In the genomic region with DNA sequence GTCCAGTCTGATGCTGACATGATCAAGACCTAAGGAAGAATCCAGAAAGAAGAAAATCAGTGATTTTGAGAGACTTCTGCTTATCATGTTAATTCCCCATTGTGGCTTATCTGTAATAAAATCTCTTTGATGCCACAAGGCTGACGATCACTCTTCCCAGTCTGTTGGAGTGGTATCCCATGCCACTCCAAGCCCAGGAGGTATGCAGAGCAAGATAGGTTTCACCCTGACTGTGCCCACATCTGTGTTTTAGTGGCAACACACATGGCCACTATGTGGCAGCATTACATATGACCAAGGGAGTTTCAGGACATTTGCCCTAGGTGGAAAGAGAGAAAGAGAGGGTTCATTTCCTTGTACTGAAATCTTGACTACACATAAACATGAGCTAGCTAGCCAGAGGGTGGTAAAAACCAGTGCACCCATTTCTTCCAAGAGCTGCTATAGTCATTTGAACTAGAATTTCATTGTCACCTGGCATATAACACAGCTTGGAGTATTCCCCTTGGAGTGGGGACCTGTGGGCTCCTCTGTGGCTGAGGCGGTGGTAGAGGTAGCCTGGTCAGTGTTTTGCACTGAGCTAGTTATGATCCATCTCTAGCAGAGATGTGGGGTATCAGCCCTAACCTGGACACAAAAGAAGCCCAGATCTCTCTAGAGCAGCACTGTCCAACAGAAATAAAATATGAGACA, we compare ENCODE assay signal across 8 cellular contexts. TPM values are rescaled to one million over a fixed set of nuclear protein-coding genes. Genes with fewer than 3 reads are reported as not detected.
DNase-seq lines count a peak whose midpoint lies in the region; ATAC-seq and TF ChIP-seq lines count a peak whose summit lies in the region.

No MANE protein-coding gene starts in this region.

- TF ChIP-seq CTCF in brain microvascular endothelial cell (IDR thresholded peaks at IDR 0.05; ENCODE audit: low read depth, low read length, missing control alignments), result peak; percentile 65
- TF ChIP-seq CTCF in neural crest cell (conservative IDR thresholded peaks at IDR 0.05), result peak; percentile 50

- H3K36me3 Mint-ChIP-seq in neural crest cell (ENCODE audit: low read depth), result no peaks in the 10 kb centered on the region

- no peak overlapping the region for H3K4me3 ChIP-seq in brain microvascular endothelial cell (ENCODE audit: low read depth, low read length)

- H3K4me1 Mint-ChIP-seq in neural crest cell, result no peaks in the 10 kb centered on the region

- H3K9me3 Mint-ChIP-seq in neural crest cell, result peaks cover 2% of the 10 kb centered on the region

- H3K4me3 Mint-ChIP-seq in neural crest cell, result no peak overlapping the region

- peak; percentile 58 for DNase-seq in DMS153 (lab: John Stamatoyannopoulos, UW)
- DNase-seq in NCI-H1092 treated with DMSO at 0.1 percent for 48 hours (lab: John Stamatoyannopoulos, UW), result peak; percentile 55
- no peak for DNase-seq in brain microvascular endothelial cell
- DNase-seq in neural crest cell (ENCODE audit: low read depth, low spot score), result no peak
- no peak for DNase-seq in T-helper 9 cell
- DNase-seq in cerebellar nuclear complex (lab: John Stamatoyannopoulos, UW), result no peak

- no peaks in the 10 kb centered on the region for H3K27me3 ChIP-seq in brain microvascular endothelial cell (replicated peaks)

- no peaks in the 10 kb centered on the region for H3K27me3 Mint-ChIP-seq in neural crest cell (ENCODE audit: low read depth)

- ATAC-seq in GM18909 (IDR thresholded peaks at IDR 0.05; ENCODE audit: poor library complexity, unreplicated experiment) (peak; percentile 56), GM19395 (IDR thresholded peaks at IDR 0.05; ENCODE audit: unreplicated experiment) (no peak)

- in situ Hi-C loops in brain microvascular endothelial cell (cut with HindIII; ENCODE audit: low pct_ligation_motif_present, low sequenced_read_pairs), result no loop called here

- no peaks in the 10 kb centered on the region for H3K36me3 ChIP-seq in brain microvascular endothelial cell (replicated peaks)

- H3K27ac Mint-ChIP-seq in neural crest cell (ENCODE audit: unreplicated experiment), result no peak overlapping the region

- H3K27ac ChIP-seq in brain microvascular endothelial cell, result no peak overlapping the region

RNA-seq across cellular contexts. Expression of a gene that starts 20.8 kb away (rescaled TPM):
- total RNA-seq in neural crest cell, result 0.11 and 0.16 TPM in 2 replicates

Comparison
In these comparisons a context has a peak if more than half of its experiments do, and no peak if none do; other contexts are left out.
1. DNase-seq: peak in DMS153 (single experiment) and NCI-H1092 treated with DMSO at 0.1 percent for 48 hours (single experiment); none in brain microvascular endothelial cell (single experiment), neural crest cell (single experiment), T-helper 9 cell (single experiment) and cerebellar nuclear complex (0 of 2).